In genomic region chr9:109948453-109948852, GRCh38 we compare ENCODE assay signal across 24 cellular contexts.
A peak's percentile ranks its signal among the peaks of the same experiment; 100 is the strongest.
DNase-seq lines count a peak whose midpoint lies in the region; ATAC-seq, FAIRE-seq and TF ChIP-seq lines count a peak whose summit lies in the region.
"Had no signal": no experiment of that assay in that cellular context is flagged by ENCODE, and none has a peak within 500 bp of the region (broad histone marks: within the 10 kb centered on the region; RNA-seq: fewer than 3 reads in every experiment).

No MANE protein-coding gene starts in this region.

- TF ChIP-seq POLR2A in HepG2 (IDR thresholded peaks at IDR 0.05; ENCODE audit: insufficient read depth in 1 of 2, low read depth in 2 of 2, low read length in 2 of 2) (no peak), right lobe of liver (IDR thresholded peaks at IDR 0.05) (no peak)

- H3K27me3 Mint-ChIP-seq in activated CD4-positive, alpha-beta T cell treated with anti-CD3 and anti-CD28 coated beads, Interleukin-2, amount 10 ng/mL, durations not matched to agents 24 days and 14 days: no peaks in the 10 kb centered on the region
- H3K27me3 Mint-ChIP-seq: CD4-positive, CD25-positive, alpha-beta regulatory T cell had no signal

- ATAC-seq in HepG2: no peak
- ATAC-seq in right lobe of liver: no peak

- H3K9me3 ChIP-seq in HepG2 (ENCODE audit: low read length) (no peaks in the 10 kb centered on the region), right lobe of liver (no peaks in the 10 kb centered on the region), OCI-LY1 (ENCODE audit: low read length) (no peaks in the 10 kb centered on the region), SU-DHL-6 (ENCODE audit: insufficient read depth, low read length) (no peaks in the 10 kb centered on the region)
- H3K9me3 ChIP-seq: BE2C, BLaER1 had no signal

- BruUV-seq in HepG2 (replicated peaks; lab: Mats Ljungman, UMichigan): no TSS peak

- no peaks in the 10 kb centered on the region; the same call in 1 of the 2 replicates for H3F3A ChIP-seq in OCI-LY1 (ENCODE audit: insufficient read depth, low read length)
- no peaks in the 10 kb centered on the region; the same call in 1 of the 2 replicates for H3F3A ChIP-seq in SU-DHL-6 (ENCODE audit: insufficient read depth)

- 20% methylated on average over 1 of the region's 1 CpG for WGBS in HepG2 (ENCODE audit: low lambda C conversion rate)
- WGBS in right lobe of liver (ENCODE audit: insufficient coverage, low coverage, low lambda C conversion rate, missing lambda C conversion rate): 92% methylated on average over 1 of the region's 1 CpG

- H3K4me1 Mint-ChIP-seq in activated CD4-positive, alpha-beta T cell treated with anti-CD3 and anti-CD28 coated beads, Interleukin-2, amount 10 ng/mL, durations not matched to agents 24 days and 14 days: peaks cover 37% of the 10 kb centered on the region
- H3K4me1 Mint-ChIP-seq: CD14-positive monocyte had no signal

- no peak for FAIRE-seq in HepG2 (lab: Jason Lieb, UNC)
- FAIRE-seq: G401.6, GM12891 had no signal

- no peak overlapping the region for H3K4me2 ChIP-seq in HepG2 (ENCODE audit: low read depth, low read length)
- H3K4me2 ChIP-seq in OCI-LY1 (ENCODE audit: low read length): peak overlapping the region; percentile 31; the same call in 1 of the 2 replicates
- peak overlapping the region; percentile 15 for H3K4me2 ChIP-seq in SU-DHL-6 (ENCODE audit: low read depth, low read length, poor library complexity, severe bottlenecking)
- H3K4me2 ChIP-seq: BLaER1 had no signal

- H3K36me3 Mint-ChIP-seq in activated CD4-positive, alpha-beta T cell treated with anti-CD3 and anti-CD28 coated beads, Interleukin-2, amount 10 ng/mL, durations not matched to agents 24 days and 14 days (ENCODE audit: low read depth): peaks cover 9% of the 10 kb centered on the region
- H3K36me3 Mint-ChIP-seq: CD14-positive monocyte; CD4-positive, alpha-beta memory T cell; CD4-positive, CD25-positive, alpha-beta regulatory T cell; CD8-positive, alpha-beta memory T cell had no signal

- H3K9me2 ChIP-seq in OCI-LY1 (ENCODE audit: low read depth, low read length) (no peaks in the 10 kb centered on the region), SU-DHL-6 (replicated peaks; ENCODE audit: insufficient read depth, low read length) (no peaks in the 10 kb centered on the region)

- H3K27me3 ChIP-seq in HepG2 (ENCODE audit: control insufficient read depth in 1 of 2, insufficient read depth in 2 of 2, low read length in 2 of 2): no peaks in the 10 kb centered on the region
- H3K27me3 ChIP-seq in right lobe of liver: no peaks in the 10 kb centered on the region
- no peaks in the 10 kb centered on the region for H3K27me3 ChIP-seq in OCI-LY1 (ENCODE audit: insufficient read depth, low read length)
- H3K27me3 ChIP-seq in SU-DHL-6 (ENCODE audit: low read length): no peaks in the 10 kb centered on the region
- H3K27me3 ChIP-seq: BLaER1 had no signal

- TF ChIP-seq CTCF in HepG2 (CRISPR knock-in tag; IDR thresholded peaks at IDR 0.05): no peak
- no peak for TF ChIP-seq CTCF in right lobe of liver (IDR thresholded peaks at IDR 0.05)
- TF ChIP-seq CTCF in OCI-LY1 (IDR thresholded peaks at IDR 0.05; ENCODE audit: low read length): no peak
- no peak for TF ChIP-seq CTCF in SU-DHL-6 (IDR thresholded peaks at IDR 0.05; ENCODE audit: insufficient read depth, low read length, poor library complexity, severe bottlenecking)

- H3K4me1 ChIP-seq in HepG2 (ENCODE audit: insufficient read depth, low read length) (peaks cover 14% of the 10 kb centered on the region), right lobe of liver (peaks cover 0 to 16% (median 6%) of the 10 kb centered on the region in 4 donors), OCI-LY1 (ENCODE audit: insufficient read depth, low read length, severe bottlenecking) (peaks cover 75% of the 10 kb centered on the region)
- H3K4me1 ChIP-seq: BE2C had no signal

- peaks cover 5% of the 10 kb centered on the region for H3K9me3 Mint-ChIP-seq in activated CD4-positive, alpha-beta T cell treated with anti-CD3 and anti-CD28 coated beads, Interleukin-2, amount 10 ng/mL, durations not matched to agents 24 days and 14 days
- H3K9me3 Mint-ChIP-seq: CD4-positive, CD25-positive, alpha-beta regulatory T cell had no signal

- no peak overlapping the region for H3K4me3 Mint-ChIP-seq in activated CD4-positive, alpha-beta T cell treated with anti-CD3 and anti-CD28 coated beads, Interleukin-2, amount 10 ng/mL, durations not matched to agents 24 days and 14 days
- H3K4me3 Mint-ChIP-seq: CD14-positive monocyte; CD4-positive, alpha-beta memory T cell; CD4-positive, CD25-positive, alpha-beta regulatory T cell; CD8-positive, alpha-beta memory T cell had no signal

- H3K79me2 ChIP-seq in HepG2 (ENCODE audit: insufficient read depth, low read length) (no peaks in the 10 kb centered on the region), OCI-LY1 (ENCODE audit: insufficient read depth, low read length) (no peaks in the 10 kb centered on the region), SU-DHL-6 (ENCODE audit: insufficient read depth, low read length) (no peaks in the 10 kb centered on the region)

- in situ Hi-C loops in HepG2 (cut with HindIII; ENCODE audit: extremely low pct_ligation_motif_present, low pct_unique_long_range_greater_than_20kb): no loop called here

- POLR2A ChIA-PET in HepG2 (lab: Yijun Ruan, JAX): no interaction called here

- no peak for TF ChIP-seq EP300 in HepG2 (IDR thresholded peaks at IDR 0.05; ENCODE audit: low read depth in 2 of 2, low read length in 2 of 2)
- no peak for TF ChIP-seq EP300 in HepG2 (CRISPR knock-in tag; IDR thresholded peaks at IDR 0.05; ENCODE audit: borderline replicate concordance)

- H3K36me3 ChIP-seq in HepG2 (replicated peaks in 1 of 2; ENCODE audit: control insufficient read depth in 1 of 2, insufficient read depth in 2 of 2, low read length in 2 of 2): no peaks in the 10 kb centered on the region
- H3K36me3 ChIP-seq in right lobe of liver: no peaks in the 10 kb centered on the region
- no peaks in the 10 kb centered on the region for H3K36me3 ChIP-seq in OCI-LY1 (ENCODE audit: insufficient read depth, low read length)
- H3K36me3 ChIP-seq in SU-DHL-6 (ENCODE audit: low read length): no peaks in the 10 kb centered on the region
- H3K36me3 ChIP-seq: BE2C, BLaER1 had no signal

- no peak for TF ChIP-seq RAD21 in HepG2 (CRISPR knock-in tag; IDR thresholded peaks at IDR 0.05)

- no peak overlapping the region for H3K4me3 ChIP-seq in HepG2 (replicated peaks in 1 of 3; ENCODE audit: insufficient read depth in 1 of 3, low read depth in 2 of 3, low read length in 3 of 3)
- no peak overlapping the region for H3K4me3 ChIP-seq in right lobe of liver
- no peak overlapping the region for H3K4me3 ChIP-seq in OCI-LY1 (ENCODE audit: low read depth, low read length, poor library complexity, severe bottlenecking)
- H3K4me3 ChIP-seq in SU-DHL-6 (ENCODE audit: insufficient read depth, low read length, poor library complexity, severe bottlenecking): no peak overlapping the region
- H3K4me3 ChIP-seq: BLaER1 had no signal

- H2AFZ ChIP-seq in HepG2 (ENCODE audit: low read length): no peak overlapping the region
- peak overlapping the region; percentile 20; the same call in 1 of the 2 replicates for H2AFZ ChIP-seq in OCI-LY1 (ENCODE audit: low read length)
- peak overlapping the region; percentile 18 for H2AFZ ChIP-seq in SU-DHL-6 (ENCODE audit: low read depth, low read length, severe bottlenecking)

- H3K9ac ChIP-seq in HepG2 (ENCODE audit: insufficient read depth, low read depth, low read length): no peak overlapping the region
- H3K9ac ChIP-seq in OCI-LY1 (ENCODE audit: low read length): peak overlapping the region; percentile 26; the same call in 1 of the 2 replicates
- no peak overlapping the region for H3K9ac ChIP-seq in SU-DHL-6 (ENCODE audit: low read length)
- H3K9ac ChIP-seq: BLaER1 had no signal

- intact Hi-C loops in HepG2 (cut with micrococcal nuclease; ENCODE audit: unreplicated experiment): no loop called here
- intact Hi-C loops in right lobe of liver (cut with DNase I): no loop called here
- intact Hi-C loops in activated CD4-positive, alpha-beta T cell treated with anti-CD3 and anti-CD28 coated beads, Interleukin-2, amount 10 ng/mL, durations not matched to agents 24 days and 14 days (cut with micrococcal nuclease): no loop called here

- H3K27ac Mint-ChIP-seq in activated CD4-positive, alpha-beta T cell treated with anti-CD3 and anti-CD28 coated beads, Interleukin-2, amount 10 ng/mL, durations not matched to agents 24 days and 14 days: no peak overlapping the region
- H3K27ac Mint-ChIP-seq: CD14-positive monocyte; CD4-positive, alpha-beta memory T cell; CD4-positive, CD25-positive, alpha-beta regulatory T cell; CD8-positive, alpha-beta memory T cell had no signal

- H3K27ac ChIP-seq in HepG2 (ENCODE audit: extremely low read length, insufficient read depth, low read length) (no peak overlapping the region), right lobe of liver (no peak overlapping the region), OCI-LY1 (ENCODE audit: low read depth, low read length, poor library complexity, severe bottlenecking) (peak overlapping the region; percentile 96), SU-DHL-6 (ENCODE audit: low read depth, low read length) (peak overlapping the region; percentile 12; the same call in 1 of the 2 replicates)
- H3K27ac ChIP-seq: 22Rv1, BLaER1 had no signal

- H4K20me1 ChIP-seq in HepG2 (ENCODE audit: insufficient read depth, low read length) (no peaks in the 10 kb centered on the region), OCI-LY1 (ENCODE audit: insufficient read depth, low read length) (no peaks in the 10 kb centered on the region), SU-DHL-6 (ENCODE audit: low read depth, low read length) (no peaks in the 10 kb centered on the region)
- H4K20me1 ChIP-seq: BLaER1 had no signal

- DNase-seq in HepG2 (ENCODE audit: low spot score): no peak
- DNase-seq in right lobe of liver: no peak
- no peak for DNase-seq in NCI-H2171 treated with DMSO at 0.1 percent for 48 hours (lab: John Stamatoyannopoulos, UW)
- DNase-seq in activated CD4-positive, alpha-beta T cell treated with anti-CD3 and anti-CD28 coated beads, Interleukin-2, amount 10 ng/mL, durations not matched to agents 24 days and 14 days: no peak
- DNase-seq: ACHN; BE2C; C1 segment of cervical spinal cord; CD4-positive, alpha-beta memory T cell; CD4-positive, CD25-positive, alpha-beta regulatory T cell; CD8-positive, alpha-beta memory T cell; COR-L47; DMS 273 treated with DMSO at 0.1 percent for 48 hours; DMS153; DMS53; DMS79; DND-41; GF-D8 had no signal

- CTCF ChIA-PET in HepG2 (lab: Yijun Ruan, JAX; ENCODE audit: low intra/inter-chr PET ratio, low total read pairs): no interaction called here

TF ChIP-seq in HepG2, 621 proteins besides CTCF, POLR2A, EP300 and RAD21 (continues in another document):
- TF ChIP-seq ZNF746 (CRISPR knock-in tag; IDR thresholded peaks at IDR 0.05) (no peak), TOE1 (CRISPR knock-in tag; IDR thresholded peaks at IDR 0.05) (no peak)

Comparison
In these comparisons a context has a peak if more than half of its experiments do, and no peak if none do; other contexts are left out.
1. H3K27ac ChIP-seq: peak in OCI-LY1 (single experiment) and SU-DHL-6 (single experiment); none in HepG2 (single experiment) and right lobe of liver (0 of 3).